ENCODE assay signal across 2 cellular contexts in the genomic region with DNA sequence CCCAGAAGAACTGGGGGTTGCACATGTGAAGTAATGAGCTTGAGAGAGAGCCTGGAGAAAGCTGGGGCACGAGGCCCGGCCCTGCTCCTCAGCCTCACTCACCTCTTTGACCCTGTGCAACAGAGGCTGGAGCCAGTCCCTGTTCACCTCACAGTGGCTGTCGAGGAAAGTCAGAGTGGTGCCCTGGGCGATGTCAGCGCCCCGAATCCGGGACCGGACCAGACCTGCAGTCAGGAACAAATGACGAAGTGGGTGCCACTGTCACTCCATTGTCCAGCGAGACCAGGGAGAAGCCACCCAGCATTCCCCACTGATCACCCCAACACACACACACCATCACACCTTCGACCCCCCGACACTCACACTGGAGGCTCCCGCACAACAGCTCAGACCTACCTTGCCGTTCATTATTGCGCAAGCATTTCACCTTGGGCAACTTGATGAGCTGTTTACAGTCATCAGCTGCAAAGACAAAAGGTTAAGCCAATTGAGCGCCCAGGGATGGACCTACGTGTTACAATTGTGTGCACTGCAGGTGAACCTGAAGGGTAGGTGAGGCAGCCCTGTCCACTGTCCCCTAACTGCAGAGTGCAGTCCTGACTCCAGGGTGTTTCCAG.
TF ChIP-seq lines count a peak whose summit lies in the region.

No MANE protein-coding gene starts in this region.

TF ChIP-seq in HepG2, 621 proteins besides CTCF, POLR2A, EP300 and RAD21:
- TF ChIP-seq CEBPG (CRISPR knock-in tag; IDR thresholded peaks at IDR 0.05) (peak; percentile 69), CEBPB (IDR thresholded peaks at IDR 0.05; ENCODE audit: borderline replicate concordance, low read depth, low read length) (peak; percentile 96), YY1 (IDR thresholded peaks at IDR 0.05; ENCODE audit: insufficient read depth, insufficient replicate concordance, low read depth, low read length) (no peak)
TF ChIP-seq in HepG2: peak in this region for 2.

TF ChIP-seq in H1, 55 proteins besides CTCF, POLR2A, EP300 and RAD21:
- TF ChIP-seq, protein P1, sequence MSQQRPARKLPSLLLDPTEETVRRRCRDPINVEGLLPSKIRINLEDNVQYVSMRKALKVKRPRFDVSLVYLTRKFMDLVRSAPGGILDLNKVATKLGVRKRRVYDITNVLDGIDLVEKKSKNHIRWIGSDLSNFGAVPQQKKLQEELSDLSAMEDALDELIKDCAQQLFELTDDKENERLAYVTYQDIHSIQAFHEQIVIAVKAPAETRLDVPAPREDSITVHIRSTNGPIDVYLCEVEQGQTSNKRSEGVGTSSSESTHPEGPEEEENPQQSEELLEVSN (IDR thresholded peaks at IDR 0.05): no peak
- peak; percentile 89 for TF ChIP-seq CEBPB (IDR thresholded peaks at IDR 0.05; ENCODE audit: low read depth, low read length)
